In genomic region chr15:92410544-92410943, GRCh38 we compare ENCODE assay signal across 27 cellular contexts. TPM values are rescaled to one million over a fixed set of nuclear protein-coding genes. Genes with fewer than 3 reads are reported as not detected.
"Had no signal": no experiment of that assay in that cellular context is flagged by ENCODE, and none has a peak within 500 bp of the region (broad histone marks: within the 10 kb centered on the region; RNA-seq: fewer than 3 reads in every experiment).

No MANE protein-coding gene starts in this region.

- H3K4me3 ChIP-seq: ovary, psoas muscle, right lobe of liver, sigmoid colon, stomach, thoracic aorta, thyroid gland, tibial nerve, upper lobe of left lung, uterus had no signal

- H2AFZ ChIP-seq: parathyroid adenoma had no signal

- H3K9me3 ChIP-seq: ovary, psoas muscle, right lobe of liver, sigmoid colon, stomach, thoracic aorta, thyroid gland, tibial nerve, upper lobe of left lung, uterus had no signal

- DNase-seq: naive thymus-derived CD4-positive, alpha-beta T cell; natural killer cell; occipital lobe; ovary; posterior cingulate gyrus; psoas muscle; right cardiac atrium; right lobe of liver; sigmoid colon; small intestine; stimulated activated CD4-positive, alpha-beta T cell treated with anti-CD3 and anti-CD28 coated beads, Interleukin-15, amount 100 ng/mL, for 24 hours; stimulated activated CD4-positive, alpha-beta T cell treated with anti-CD3 and anti-CD28 coated beads, Interleukin-2, amount 100 ng/mL, for 24 hours; stimulated activated CD4-positive, alpha-beta T cell treated with anti-CD3 and anti-CD28 coated beads, Interleukin-2, amount 100 ng/mL, for 48 hours; stimulated activated CD4-positive, alpha-beta T cell treated with anti-CD3 and anti-CD28 coated beads, Interleukin-4, amount 100 ng/mL, for 24 hours; stimulated activated naive B cell treated with anti-CD40 and anti-IgM and Interleukin-4, amounts not matched to agents 10 μg/mL and 1 μg/mL and 100 μg/mL, for 72 hours; stimulated activated naive CD4-positive, alpha-beta T cell treated with Interleukin-2 at 50 U/mL for 16 hours; stomach; thyroid gland; trophoblast cell; upper lobe of left lung; uterus had no signal

- H3K9ac ChIP-seq: parathyroid adenoma had no signal

- H3K27ac ChIP-seq: ovary, parathyroid adenoma, psoas muscle, right lobe of liver, sigmoid colon, stomach, thoracic aorta, thyroid gland, tibial nerve, upper lobe of left lung, uterus had no signal

- H3K36me3 ChIP-seq: ovary, right lobe of liver, sigmoid colon, stomach, thoracic aorta, thyroid gland, tibial nerve, upper lobe of left lung, uterus had no signal

- ATAC-seq: naive thymus-derived CD4-positive, alpha-beta T cell; natural killer cell; psoas muscle; right cardiac atrium; right lobe of liver; stimulated activated effector memory CD8-positive, alpha-beta T cell treated with anti-CD3 and anti-CD28 coated beads, Interleukin-12 subunit alpha, Interleukin-12 subunit beta, amount 100 ng/mL, for 72 hours; stimulated activated naive B cell treated with anti-CD40 and anti-IgM and Interleukin-4, amounts not matched to agents 10 μg/mL and 1 μg/mL and 100 μg/mL, for 72 hours had no signal

- H3K4me1 ChIP-seq: parathyroid adenoma, psoas muscle, right lobe of liver, sigmoid colon, stomach, thyroid gland, tibial nerve, upper lobe of left lung, uterus had no signal

- H3K79me2 ChIP-seq: parathyroid adenoma had no signal

- H3K27me3 ChIP-seq: ovary, right lobe of liver, sigmoid colon, thyroid gland, upper lobe of left lung, uterus had no signal

RNA-seq across cellular contexts. Expression of gene ST8SIA2, which starts 16.9 kb away (rescaled TPM):
- total RNA-seq: naive thymus-derived CD4-positive, alpha-beta T cell; natural killer cell; right lobe of liver; subcutaneous adipose tissue; thoracic aorta; tibial nerve; ureter had no signal
- polyA plus RNA-seq: naive thymus-derived CD4-positive, alpha-beta T cell; stomach had no signal
